Comparison of ENCODE assay signal across 1 cellular context in genomic region chr1:3261007-3261968, GRCh38.
TF ChIP-seq lines count a peak whose summit lies in the region.

No MANE protein-coding gene starts in this region.

TF ChIP-seq in HepG2, 621 proteins besides CTCF, POLR2A, EP300 and RAD21 (continued from another document):
- TF ChIP-seq TEF (CRISPR knock-in tag; IDR thresholded peaks at IDR 0.05), result no peak
